Comparison of ENCODE assay signal across 8 cellular contexts in the genomic region with DNA sequence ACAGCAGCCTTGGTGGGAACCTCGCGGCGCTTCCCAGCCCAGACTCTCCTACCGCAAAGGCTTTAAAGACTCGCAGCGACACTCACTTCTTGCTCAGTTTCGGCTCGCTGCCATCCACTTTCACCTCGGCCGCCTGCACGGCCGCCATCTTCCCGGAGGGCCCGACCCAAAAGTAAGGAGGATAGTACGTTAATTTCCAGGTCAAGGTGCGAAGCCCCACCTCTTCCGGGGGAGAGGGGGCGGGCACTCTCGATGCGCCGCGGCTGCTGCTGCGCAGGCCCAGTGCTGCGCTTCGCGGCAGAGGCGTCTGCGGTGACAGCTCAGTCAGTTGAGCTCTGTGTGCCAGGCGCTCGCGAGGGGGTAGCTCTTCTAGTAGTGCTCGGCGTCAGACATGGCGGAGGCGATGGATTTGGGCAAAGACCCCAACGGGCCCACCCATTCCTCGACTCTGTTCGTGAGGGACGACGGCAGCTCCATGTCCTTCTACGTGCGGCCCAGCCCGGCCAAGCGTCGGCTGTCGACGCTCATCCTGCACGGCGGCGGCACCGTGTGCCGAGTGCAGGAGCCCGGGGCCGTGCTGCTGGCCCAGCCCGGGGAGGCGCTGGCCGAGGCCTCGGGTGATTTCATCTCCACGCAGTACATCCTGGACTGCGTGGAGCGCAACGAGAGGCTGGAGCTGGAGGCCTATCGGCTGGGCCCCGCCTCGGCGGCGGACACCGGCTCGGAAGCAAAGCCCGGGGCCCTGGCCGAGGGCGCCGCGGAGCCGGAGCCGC. TPM values are rescaled to one million over a fixed set of nuclear protein-coding genes. Genes with fewer than 3 reads are reported as not detected.
DNase-seq lines count a peak whose midpoint lies in the region; ATAC-seq and TF ChIP-seq lines count a peak whose summit lies in the region.

KARS1 (minus strand) TSS at position 174 of the 773 bp plus-strand sequence; CDS start at position 148, 26 bp downstream.
A gene with protein sequence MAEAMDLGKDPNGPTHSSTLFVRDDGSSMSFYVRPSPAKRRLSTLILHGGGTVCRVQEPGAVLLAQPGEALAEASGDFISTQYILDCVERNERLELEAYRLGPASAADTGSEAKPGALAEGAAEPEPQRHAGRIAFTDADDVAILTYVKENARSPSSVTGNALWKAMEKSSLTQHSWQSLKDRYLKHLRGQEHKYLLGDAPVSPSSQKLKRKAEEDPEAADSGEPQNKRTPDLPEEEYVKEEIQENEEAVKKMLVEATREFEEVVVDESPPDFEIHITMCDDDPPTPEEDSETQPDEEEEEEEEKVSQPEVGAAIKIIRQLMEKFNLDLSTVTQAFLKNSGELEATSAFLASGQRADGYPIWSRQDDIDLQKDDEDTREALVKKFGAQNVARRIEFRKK (plus strand): TSS at position 282 of the 773 bp plus-strand sequence. CDS start 110 bp downstream, at position 392.

- H3K27ac Mint-ChIP-seq in activated naive CD8-positive, alpha-beta T cell treated with anti-CD3 and anti-CD28 coated beads, Interleukin-2, amount 50 U/mL, for 24 hours = peak within 1 kb of the TSS; percentile 98

- H3K4me3 ChIP-seq in parathyroid adenoma (ENCODE audit: low read depth, low read length) (peak within 1 kb of the TSS; percentile 94), tibial nerve (peak within 1 kb of the TSS; percentile 58 to 92 (median 79))

- H2AFZ ChIP-seq in parathyroid adenoma = peak within 1 kb of the TSS; percentile 97

- peak within 1 kb of the TSS; percentile 98 for H3K9ac ChIP-seq in parathyroid adenoma

- H3K36me3 ChIP-seq in parathyroid adenoma (ENCODE audit: control insufficient read depth, insufficient read depth, low read length) = no peaks in the 10 kb centered on the region
- peaks cover 0 to 25% (median 0%) of the 10 kb centered on the region in 3 donors for H3K36me3 ChIP-seq in tibial nerve

- peaks cover 66% of the 10 kb centered on the region for H3K79me2 ChIP-seq in parathyroid adenoma

- H3K36me3 Mint-ChIP-seq in activated naive CD8-positive, alpha-beta T cell treated with anti-CD3 and anti-CD28 coated beads, Interleukin-2, amount 50 U/mL, for 24 hours (ENCODE audit: low read depth) = peaks cover 41% of the 10 kb centered on the region

- peak within 1 kb of the TSS; percentile 81 for H3K4me2 ChIP-seq in parathyroid adenoma (ENCODE audit: low read length)

- ATAC-seq in HG02678 (IDR thresholded peaks at IDR 0.05; ENCODE audit: unreplicated experiment) (peak; percentile 82), Right ventricle myocardium superior (ENCODE audit: poor library complexity) (peak; percentile 97)
- peak; percentile 92 for ATAC-seq in activated naive CD8-positive, alpha-beta T cell treated with anti-CD3 and anti-CD28 coated beads, Interleukin-2, amount 50 U/mL, for 24 hours

- peak; percentile 97 for TF ChIP-seq POLR2A in GM10847 (IDR thresholded peaks at IDR 0.05; ENCODE audit: extremely low read depth, insufficient read length)
- TF ChIP-seq POLR2A in tibial nerve (IDR thresholded peaks at IDR 0.05) = peak; percentile 94 to 98

- H3K27me3 ChIP-seq in parathyroid adenoma (ENCODE audit: control insufficient read depth, insufficient read depth, low read length) = no peaks in the 10 kb centered on the region
- H3K27me3 ChIP-seq in tibial nerve = no peaks in the 10 kb centered on the region

- peak; percentile 82 to 99 for TF ChIP-seq EP300 in tibial nerve (IDR thresholded peaks at IDR 0.05)

- H3K4me1 ChIP-seq in parathyroid adenoma (peaks cover 20% of the 10 kb centered on the region), tibial nerve (peaks cover 0 to 74% (median 40%) of the 10 kb centered on the region in 4 donors)

- no peaks in the 10 kb centered on the region for H3K9me3 ChIP-seq in parathyroid adenoma (ENCODE audit: control insufficient read depth, low read length)
- H3K9me3 ChIP-seq in tibial nerve = no peaks in the 10 kb centered on the region

- H3K9me3 Mint-ChIP-seq in activated naive CD8-positive, alpha-beta T cell treated with anti-CD3 and anti-CD28 coated beads, Interleukin-2, amount 50 U/mL, for 24 hours = no peaks in the 10 kb centered on the region

- intact Hi-C loops in Right ventricle myocardium superior (cut with DNase I) = loop anchor here (10.0 kb wide), 1 partner anchor 117 kb away; no protein-coding TSS in a partner anchor

- peak within 1 kb of the TSS; percentile 91 for H3K4me3 Mint-ChIP-seq in activated naive CD8-positive, alpha-beta T cell treated with anti-CD3 and anti-CD28 coated beads, Interleukin-2, amount 50 U/mL, for 24 hours

- 0 to 1% methylated on average over 45 to 47 of the region's 76 CpGs for WGBS in tibial nerve, 2 donors

- TF ChIP-seq CTCF in parathyroid adenoma (IDR thresholded peaks at IDR 0.05) = no peak
- peak in 1 of 5 experiments; percentile 25 for TF ChIP-seq CTCF in tibial nerve (IDR thresholded peaks at IDR 0.05)

- H3K27ac ChIP-seq in parathyroid adenoma = peak within 1 kb of the TSS; percentile 98
- peak within 1 kb of the TSS; percentile 79 to 99 (median 94) for H3K27ac ChIP-seq in tibial nerve

- peaks cover 67% of the 10 kb centered on the region for H3K4me1 Mint-ChIP-seq in activated naive CD8-positive, alpha-beta T cell treated with anti-CD3 and anti-CD28 coated beads, Interleukin-2, amount 50 U/mL, for 24 hours

- H3K27me3 Mint-ChIP-seq in activated naive CD8-positive, alpha-beta T cell treated with anti-CD3 and anti-CD28 coated beads, Interleukin-2, amount 50 U/mL, for 24 hours = no peaks in the 10 kb centered on the region

- DNase-seq in NCI-H128 (lab: John Stamatoyannopoulos, UW; ENCODE audit: unreplicated experiment) (peak; percentile 51), SW 1271 (lab: John Stamatoyannopoulos, UW) (peak; percentile 74 to 92), Right ventricle myocardium superior (peak; percentile 95), tibial nerve (ENCODE audit: low spot score in 2 of 2) (peak; percentile 79 to 86)
- peak; percentile 94 for DNase-seq in activated naive CD8-positive, alpha-beta T cell treated with anti-CD3 and anti-CD28 coated beads, Interleukin-2, amount 50 U/mL, for 24 hours

RNA-seq across cellular contexts. Expression of gene KARS1, which starts in this region (rescaled TPM):
- total RNA-seq in Right ventricle myocardium superior (137 TPM), tibial nerve (100 to 1,000 TPM in 1 of 4 donors, 10 to 100 TPM in 3; 75.5 to 104 (median 93.5) TPM)

RNA-seq across cellular contexts. Expression of the second gene that starts in this region (rescaled TPM):
- total RNA-seq in Right ventricle myocardium superior (50.7 TPM), tibial nerve (100 to 1,000 TPM in 3 of 4 donors, 10 to 100 TPM in 1; 87.0 to 127 (median 120) TPM)

Comparison
In these comparisons a context has a peak if more than half of its experiments do, and no peak if none do; other contexts are left out.
1. Peak in every context shown above with its lines: DNase-seq, ATAC-seq, H3K4me3 ChIP-seq and H3K27ac ChIP-seq.